9 cellular contexts compared by ENCODE assay signal in the genomic region with DNA sequence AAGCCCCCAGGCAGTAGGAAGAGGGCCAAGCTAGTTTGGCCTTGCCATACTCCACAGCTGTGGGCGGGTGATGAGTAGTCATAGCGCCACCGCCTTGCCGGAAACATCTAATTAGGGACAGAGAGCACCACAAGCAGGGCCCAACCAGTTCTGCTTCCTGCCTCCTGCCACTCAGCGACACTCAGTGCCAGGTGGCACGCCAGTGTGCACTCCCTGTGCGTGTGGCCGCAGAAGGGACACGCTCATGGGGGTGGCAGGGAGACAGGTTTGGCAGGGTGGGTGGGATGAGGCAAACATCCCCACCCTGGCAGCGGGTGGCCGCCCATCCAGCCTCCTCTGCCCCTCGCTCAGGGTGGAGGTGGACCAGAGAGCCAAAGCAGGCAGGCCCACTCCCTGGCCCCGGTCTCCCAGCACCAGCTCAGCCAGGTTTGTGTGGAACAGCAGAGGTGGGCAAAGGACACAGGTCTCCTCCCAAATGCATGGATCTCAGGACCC. TPM values are rescaled to one million over a fixed set of nuclear protein-coding genes. Genes with fewer than 3 reads are reported as not detected.
A peak's percentile ranks its signal among the peaks of the same experiment; 100 is the strongest.
DNase-seq lines count a peak whose midpoint lies in the region; ATAC-seq and TF ChIP-seq lines count a peak whose summit lies in the region.
"Had no signal": no experiment of that assay in that cellular context is flagged by ENCODE, and none has a peak within 500 bp of the region (broad histone marks: within the 10 kb centered on the region; RNA-seq: fewer than 3 reads in every experiment).

No MANE protein-coding gene starts in this region.

- CTCF ChIA-PET in activated CD4-positive, alpha-beta memory T cell treated with anti-CD3 and anti-CD28 coated beads, Interleukin-2, amount 10 ng/mL, durations not matched to agents 7 days and 5 days (lab: Charles Lee): interaction anchor here (0.5 to 5.6 kb wide), 5 partner anchors 12 to 83 kb away, joined by 3 to 43 read pairs (median 3); a partner anchor contains a TSS
- CTCF ChIA-PET in naive thymus-derived CD4-positive, alpha-beta T cell (lab: Charles Lee): no interaction called here

- peaks cover 2% of the 10 kb centered on the region for H3K36me3 Mint-ChIP-seq in activated CD4-positive, alpha-beta memory T cell treated with anti-CD3 and anti-CD28 coated beads, Interleukin-2, amount 10 ng/mL, durations not matched to agents 7 days and 5 days (ENCODE audit: low read depth)
- peaks cover 0 to 2% (median 0%) of the 10 kb centered on the region in 5 donors for H3K36me3 Mint-ChIP-seq in naive thymus-derived CD4-positive, alpha-beta T cell

- no peaks in the 10 kb centered on the region for H3K9me3 Mint-ChIP-seq in activated CD4-positive, alpha-beta memory T cell treated with anti-CD3 and anti-CD28 coated beads, Interleukin-2, amount 10 ng/mL, durations not matched to agents 7 days and 5 days
- H3K9me3 Mint-ChIP-seq in naive thymus-derived CD4-positive, alpha-beta T cell: peaks cover 0 to 2% (median 0%) of the 10 kb centered on the region in 11 donors
- H3K9me3 Mint-ChIP-seq: nephron had no signal

- DNase-seq in HL-60 (ENCODE audit: low read depth in 1 of 2, low spot score in 1 of 2) (peak; percentile 62 to 80), NCI-H128 (lab: John Stamatoyannopoulos, UW; ENCODE audit: unreplicated experiment) (no peak), NCI-H187 treated with DMSO at 0.1 percent for 48 hours (lab: John Stamatoyannopoulos, UW) (no peak)
- peak; percentile 80 for DNase-seq in activated CD4-positive, alpha-beta memory T cell treated with anti-CD3 and anti-CD28 coated beads, Interleukin-2, amount 10 ng/mL, durations not matched to agents 7 days and 5 days
- peak in 2 of 9 donors; percentile 32 to 67 for DNase-seq in naive thymus-derived CD4-positive, alpha-beta T cell

- H3K27me3 Mint-ChIP-seq in activated CD4-positive, alpha-beta memory T cell treated with anti-CD3 and anti-CD28 coated beads, Interleukin-2, amount 10 ng/mL, durations not matched to agents 7 days and 5 days: peaks cover 28% of the 10 kb centered on the region
- H3K27me3 Mint-ChIP-seq in naive thymus-derived CD4-positive, alpha-beta T cell: peaks cover 22 to 37% (median 27%) of the 10 kb centered on the region in 5 donors

- H3K4me1 ChIP-seq in naive thymus-derived CD4-positive, alpha-beta T cell (ENCODE audit: control insufficient read depth in 2 of 2, insufficient read depth in 2 of 2, low read length in 2 of 2): peaks cover 9 to 10% of the 10 kb centered on the region in 2 donors

- peaks cover 21% of the 10 kb centered on the region for H3K27me3 ChIP-seq in HL-60 (ENCODE audit: insufficient read depth, poor library complexity, severe bottlenecking)
- peaks cover 10 to 12% of the 10 kb centered on the region in 2 donors for H3K27me3 ChIP-seq in naive thymus-derived CD4-positive, alpha-beta T cell (ENCODE audit: control insufficient read depth in 2 of 2, insufficient read depth in 2 of 2, low read length in 2 of 2)

- H3K9me3 ChIP-seq in naive thymus-derived CD4-positive, alpha-beta T cell (ENCODE audit: control insufficient read depth in 2 of 3, low read length in 3 of 3): no peaks in the 10 kb centered on the region

- POLR2A ChIA-PET in activated CD4-positive, alpha-beta memory T cell treated with anti-CD3 and anti-CD28 coated beads, Interleukin-2, amount 10 ng/mL, durations not matched to agents 7 days and 5 days (lab: Charles Lee): interaction anchor here (0.9 to 4.4 kb wide), 5 partner anchors 9 to 139 kb away, joined by 3 to 25 read pairs (median 4); a partner anchor contains a TSS
- POLR2A ChIA-PET in naive thymus-derived CD4-positive, alpha-beta T cell (lab: Charles Lee): interaction anchor here (0.5 to 0.8 kb wide), 2 partner anchors 67 to 610 kb away, joined by 3 read pairs; no protein-coding TSS in a partner anchor

- peaks cover 37% of the 10 kb centered on the region for H3K4me1 Mint-ChIP-seq in activated CD4-positive, alpha-beta memory T cell treated with anti-CD3 and anti-CD28 coated beads, Interleukin-2, amount 10 ng/mL, durations not matched to agents 7 days and 5 days
- peaks cover 0 to 29% (median 11%) of the 10 kb centered on the region in 7 donors for H3K4me1 Mint-ChIP-seq in naive thymus-derived CD4-positive, alpha-beta T cell

- H3K27ac Mint-ChIP-seq in activated CD4-positive, alpha-beta memory T cell treated with anti-CD3 and anti-CD28 coated beads, Interleukin-2, amount 10 ng/mL, durations not matched to agents 7 days and 5 days: peak overlapping the region; percentile 69
- peak overlapping the region in 1 of 9 donors; percentile 76 for H3K27ac Mint-ChIP-seq in naive thymus-derived CD4-positive, alpha-beta T cell
- H3K27ac Mint-ChIP-seq: nephron had no signal

- TF ChIP-seq CTCF in 22Rv1 (IDR thresholded peaks at IDR 0.05) (no peak), HL-60 (IDR thresholded peaks at IDR 0.05; ENCODE audit: insufficient read depth, low read length) (no peak)

- no peaks in the 10 kb centered on the region for H3K36me3 ChIP-seq in naive thymus-derived CD4-positive, alpha-beta T cell (ENCODE audit: control insufficient read depth in 2 of 3, insufficient read depth in 3 of 3, low read length in 3 of 3)

- intact Hi-C loops in naive thymus-derived CD4-positive, alpha-beta T cell (cut with micrococcal nuclease): no loop called here

- H3K27ac ChIP-seq in 22Rv1: peak overlapping the region; percentile 27; the same call in 1 of the 2 replicates
- H3K27ac ChIP-seq in HL-60 (replicated peaks): peak overlapping the region; percentile 44
- H3K27ac ChIP-seq in naive thymus-derived CD4-positive, alpha-beta T cell (ENCODE audit: low read depth, low read length): no peak overlapping the region

- no peak overlapping the region for H3K4me3 ChIP-seq in HL-60 (replicated peaks; ENCODE audit: insufficient read depth, low read length)
- H3K4me3 ChIP-seq in naive thymus-derived CD4-positive, alpha-beta T cell (ENCODE audit: low read length): no peak overlapping the region

- peak; percentile 83 for ATAC-seq in GM18868 (IDR thresholded peaks at IDR 0.05; ENCODE audit: unreplicated experiment)
- peak; percentile 82 for ATAC-seq in naive thymus-derived CD4-positive, alpha-beta T cell
- ATAC-seq in GM18519 (IDR thresholded peaks at IDR 0.05; ENCODE audit: low FRiP score, unreplicated experiment): no peak

- H3K4me3 Mint-ChIP-seq in activated CD4-positive, alpha-beta memory T cell treated with anti-CD3 and anti-CD28 coated beads, Interleukin-2, amount 10 ng/mL, durations not matched to agents 7 days and 5 days: no peak overlapping the region
- H3K4me3 Mint-ChIP-seq in naive thymus-derived CD4-positive, alpha-beta T cell: no peak overlapping the region
- H3K4me3 Mint-ChIP-seq: nephron had no signal

RNA-seq across cellular contexts. Expression of a gene that starts 4.9 kb away (rescaled TPM):
- total RNA-seq in activated CD4-positive, alpha-beta memory T cell treated with anti-CD3 and anti-CD28 coated beads, Interleukin-2, amount 10 ng/mL, durations not matched to agents 7 days and 5 days: not detected
- total RNA-seq in naive thymus-derived CD4-positive, alpha-beta T cell: not detected
- not detected for polyA plus RNA-seq in naive thymus-derived CD4-positive, alpha-beta T cell

RNA-seq across cellular contexts. Expression of a gene that starts 11.0 kb away (rescaled TPM):
- total RNA-seq in activated CD4-positive, alpha-beta memory T cell treated with anti-CD3 and anti-CD28 coated beads, Interleukin-2, amount 10 ng/mL, durations not matched to agents 7 days and 5 days: 10 to 100 TPM; 21.2 to 21.5 TPM
- total RNA-seq in naive thymus-derived CD4-positive, alpha-beta T cell: 10 to 100 TPM; 21.5 to 31.0 (median 23.5) TPM
- 10 to 100 TPM in 1 of 2 donors, 1 to 10 TPM in 1; 8.8 to 19.2 TPM for polyA plus RNA-seq in naive thymus-derived CD4-positive, alpha-beta T cell

RNA-seq across cellular contexts. Expression of a gene that starts 42.0 kb away (rescaled TPM):
- 1 to 10 TPM in 1 of 2 experiments, under 1 TPM in 1; 0.83 to 1.6 TPM for total RNA-seq in activated CD4-positive, alpha-beta memory T cell treated with anti-CD3 and anti-CD28 coated beads, Interleukin-2, amount 10 ng/mL, durations not matched to agents 7 days and 5 days
- 1 to 10 TPM in 3 of 5 experiments, under 1 TPM in 2; 0.81 to 2.0 (median 1.1) TPM for total RNA-seq in naive thymus-derived CD4-positive, alpha-beta T cell
- polyA plus RNA-seq in naive thymus-derived CD4-positive, alpha-beta T cell: under 1 TPM; 0.38 to 0.60 TPM

Comparison
In these comparisons a context has a peak if more than half of its experiments do, and no peak if none do; other contexts are left out.
1. DNase-seq: peak in HL-60 (2 of 2) and activated CD4-positive, alpha-beta memory T cell treated with anti-CD3 and anti-CD28 coated beads, Interleukin-2, amount 10 ng/mL, durations not matched to agents 7 days and 5 days (single experiment); none in NCI-H128 (single experiment) and NCI-H187 treated with DMSO at 0.1 percent for 48 hours (single experiment).